ENCODE assay signal across 16 cellular contexts in the genomic region with DNA sequence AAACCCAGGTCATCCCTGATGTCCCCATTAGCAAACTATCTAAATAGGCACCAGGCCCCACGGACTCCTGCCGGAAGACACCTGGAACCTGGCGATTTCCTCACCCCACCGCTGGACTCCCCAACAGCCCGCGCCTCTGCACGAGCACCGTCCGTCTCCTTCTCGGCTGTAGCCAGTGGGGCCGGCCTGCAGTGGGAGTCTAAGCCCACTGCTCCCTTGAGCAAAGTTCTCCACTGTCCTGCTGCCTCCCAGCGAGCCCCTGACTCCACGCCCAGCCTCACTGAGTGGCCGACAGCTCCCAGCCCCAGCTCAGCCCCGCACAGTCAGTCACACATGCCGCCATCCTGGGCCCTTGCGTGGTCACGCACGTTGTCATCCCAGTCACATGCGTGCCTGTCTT.
DNase-seq lines count a peak whose midpoint lies in the region; ATAC-seq, FAIRE-seq and TF ChIP-seq lines count a peak whose summit lies in the region.
"Had no signal": no experiment of that assay in that cellular context is flagged by ENCODE, and none has a peak within 500 bp of the region (broad histone marks: within the 10 kb centered on the region; RNA-seq: fewer than 3 reads in every experiment).

No MANE protein-coding gene starts in this region.

- H3K4ac ChIP-seq in H1 (replicated peaks; ENCODE audit: insufficient read length, low read depth, low read length) (no peak overlapping the region), neuronal stem cell (ENCODE audit: low read length) (no peak overlapping the region)

- H2BK20ac ChIP-seq in H1 (ENCODE audit: low read length), result no peak overlapping the region

- TF ChIP-seq RAD21 in H1 (IDR thresholded peaks at IDR 0.05 in 1 of 2, conservative IDR thresholded peaks at IDR 0.05 in 1 of 2; ENCODE audit: low read depth in 2 of 2, low read length in 2 of 2), result no peak

- H3K79me1 ChIP-seq in H1 (ENCODE audit: low read depth, low read length) (peaks cover 3% of the 10 kb centered on the region), neuronal stem cell (ENCODE audit: low read depth, low read length) (no peaks in the 10 kb centered on the region)

- FAIRE-seq in H1 (lab: Jason Lieb, UNC), result no peak
- FAIRE-seq: A549 had no signal

- H3K9me3 ChIP-seq in H1 (ENCODE audit: insufficient read depth in 2 of 2, low read depth in 1 of 2, low read length in 1 of 2) (no peaks in the 10 kb centered on the region), neuronal stem cell (replicated peaks in 1 of 2; ENCODE audit: control insufficient read depth in 2 of 2, insufficient read depth in 1 of 2, low read depth in 1 of 2, low read length in 2 of 2) (no peaks in the 10 kb centered on the region)
- H3K9me3 ChIP-seq: A549 had no signal

- no peak overlapping the region for H4K5ac ChIP-seq in H1 (ENCODE audit: insufficient read length, low read depth, low read length)

- H3K27me3 ChIP-seq in H1 (replicated peaks in 1 of 4; ENCODE audit: control insufficient read depth in 3 of 4, extremely low read depth in 1 of 4, insufficient read depth in 3 of 4, low read length in 3 of 4) (no peaks in the 10 kb centered on the region; a peak in 1 of 7 replicates), neuronal stem cell (ENCODE audit: control insufficient read depth in 3 of 3, insufficient read depth in 3 of 3, low read depth in 1 of 3, low read length in 3 of 3) (peaks cover 0 to 9% (median 0%) of the 10 kb centered on the region in 3 experiments)

- peak overlapping the region; percentile 68; the same call in 1 of the 2 replicates for H2BK12ac ChIP-seq in H1 (ENCODE audit: low read depth, low read length)
- peak overlapping the region; percentile 99 for H2BK12ac ChIP-seq in neuronal stem cell (ENCODE audit: low read length)

- TF ChIP-seq POLR2A in H1 (IDR thresholded peaks at IDR 0.05; ENCODE audit: control extremely low read depth in 1 of 2, low read depth in 2 of 2, low read length in 2 of 2), result no peak

- no peak for TF ChIP-seq CTCF in H1 (IDR thresholded peaks at IDR 0.05; ENCODE audit: control extremely low read depth in 1 of 3, insufficient read depth in 1 of 3, low read depth in 1 of 3, low read length in 3 of 3)

- H2AK5ac ChIP-seq in H1 (ENCODE audit: low read depth, low read length), result no peak overlapping the region
- H2AK5ac ChIP-seq in neuronal stem cell (ENCODE audit: low read depth, low read length), result peak overlapping the region; percentile 85

- no peaks in the 10 kb centered on the region for H3K79me2 ChIP-seq in H1 (ENCODE audit: control insufficient read depth in 1 of 2, insufficient read depth in 2 of 2, low read length in 2 of 2)

- no peak overlapping the region for H3K27ac Mint-ChIP-seq in activated naive CD8-positive, alpha-beta T cell treated with anti-CD3 and anti-CD28 coated beads, Interleukin-2, amount 50 U/mL, for 24 hours
- no peak overlapping the region for H3K27ac Mint-ChIP-seq in activated naive CD8-positive, alpha-beta T cell treated with anti-CD3 and anti-CD28 coated beads for 36 hours
- H3K27ac Mint-ChIP-seq: CD8-positive, alpha-beta T cell had no signal

- H3K56ac ChIP-seq in H1 (replicated peaks; ENCODE audit: insufficient read length, low read depth, low read length), result no peak overlapping the region

- H3K9ac ChIP-seq in H1 (replicated peaks in 1 of 4; ENCODE audit: extremely low read depth in 1 of 4, low read depth in 3 of 4, low read length in 3 of 4) (no peak overlapping the region), neuronal stem cell (ENCODE audit: low read depth, low read length, poor library complexity) (no peak overlapping the region)

- POLR2A ChIA-PET in H1 (lab: Charles Lee; ENCODE audit: partially characterized antibody), result interaction anchor here (1.3 to 3.1 kb wide), 2 partner anchors 14 to 67 kb away, joined by 3 to 9 read pairs; no protein-coding TSS in a partner anchor

- H3K9me3 Mint-ChIP-seq in activated naive CD8-positive, alpha-beta T cell treated with anti-CD3 and anti-CD28 coated beads, Interleukin-2, amount 50 U/mL, for 24 hours, result no peaks in the 10 kb centered on the region
- no peaks in the 10 kb centered on the region for H3K9me3 Mint-ChIP-seq in activated naive CD8-positive, alpha-beta T cell treated with anti-CD3 and anti-CD28 coated beads for 36 hours
- H3K9me3 Mint-ChIP-seq: CD8-positive, alpha-beta T cell; H9 had no signal

- H3K14ac ChIP-seq in H1 (ENCODE audit: insufficient read length) (no peak overlapping the region), neuronal stem cell (ENCODE audit: low read length) (no peak overlapping the region)

- H3K23me2 ChIP-seq in H1 (ENCODE audit: low read depth, low read length), result peaks cover 10% of the 10 kb centered on the region; the same call in 1 of the 2 replicates

- no peak overlapping the region for H3K27ac ChIP-seq in H1 (ENCODE audit: low read depth, low read length)
- H3K27ac ChIP-seq in neuronal stem cell (replicated peaks; ENCODE audit: low read length), result no peak overlapping the region
- H3K27ac ChIP-seq: 22Rv1, A549 had no signal

- H3K4me3 Mint-ChIP-seq in activated naive CD8-positive, alpha-beta T cell treated with anti-CD3 and anti-CD28 coated beads, Interleukin-2, amount 50 U/mL, for 24 hours, result no peak overlapping the region
- no peak overlapping the region for H3K4me3 Mint-ChIP-seq in activated naive CD8-positive, alpha-beta T cell treated with anti-CD3 and anti-CD28 coated beads for 36 hours
- H3K4me3 Mint-ChIP-seq: CD8-positive, alpha-beta T cell; H9 had no signal

- ATAC-seq in activated naive CD8-positive, alpha-beta T cell treated with anti-CD3 and anti-CD28 coated beads, Interleukin-2, amount 50 U/mL, for 24 hours, result peak; percentile 13
- no peak for ATAC-seq in HG03280 (IDR thresholded peaks at IDR 0.05; ENCODE audit: unreplicated experiment)
- ATAC-seq: A549; CD8-positive, alpha-beta T cell had no signal

- no peaks in the 10 kb centered on the region; a peak in 1 of 8 replicates for H3K36me3 ChIP-seq in H1 (ENCODE audit: control insufficient read depth in 2 of 4, insufficient read depth in 4 of 4, low read length in 3 of 4)
- H3K36me3 ChIP-seq in neuronal stem cell (replicated peaks in 1 of 2; ENCODE audit: control insufficient read depth in 2 of 2, insufficient read depth in 2 of 2, low read length in 2 of 2), result no peaks in the 10 kb centered on the region

- H4K8ac ChIP-seq in H1 (ENCODE audit: extremely low read depth, insufficient read depth, low read length), result no peak overlapping the region
- H4K8ac ChIP-seq in neuronal stem cell (ENCODE audit: low read depth, low read length), result no peak overlapping the region

- no peak overlapping the region for H2AFZ ChIP-seq in H1 (ENCODE audit: low read length)
- no peak overlapping the region for H2AFZ ChIP-seq in neuronal stem cell (ENCODE audit: low read length)

- WGBS in H1 (ENCODE audit: extremely low coverage in 1 of 2, insufficient coverage in 1 of 2, insufficient read length in 1 of 2, insufficient replicate concordance in 2 of 2, low coverage in 1 of 2, low lambda C conversion rate in 2 of 2, missing lambda C conversion rate in 1 of 2), 2 experiments, result 89% methylated on average over 20 of the region's 20 CpGs; no CpG with 5 or more reads in 1 of the 2 experiments
- WGBS in neuronal stem cell (ENCODE audit: extremely low coverage in 2 of 2, insufficient read length in 2 of 2, insufficient replicate concordance in 1 of 2), 2 donors, result no CpG with 5 or more reads among the region's 20 CpGs

- no peaks in the 10 kb centered on the region for H3K4me1 Mint-ChIP-seq in activated naive CD8-positive, alpha-beta T cell treated with anti-CD3 and anti-CD28 coated beads, Interleukin-2, amount 50 U/mL, for 24 hours
- no peaks in the 10 kb centered on the region for H3K4me1 Mint-ChIP-seq in activated naive CD8-positive, alpha-beta T cell treated with anti-CD3 and anti-CD28 coated beads for 36 hours

- no peak overlapping the region; the same call in 1 of the 2 replicates for H2BK5ac ChIP-seq in H1 (ENCODE audit: low read depth, low read length)
- H2BK5ac ChIP-seq in neuronal stem cell (ENCODE audit: low read length), result no peak overlapping the region

- H4K91ac ChIP-seq in H1 (replicated peaks; ENCODE audit: insufficient read length, low read length) (no peak overlapping the region), neuronal stem cell (ENCODE audit: low read depth, low read length, poor library complexity) (peak overlapping the region; percentile 19)

- H3K4me2 ChIP-seq in H1 (ENCODE audit: insufficient read depth in 1 of 2, low read depth in 2 of 2, low read length in 2 of 2) (no peak overlapping the region), neuronal stem cell (ENCODE audit: insufficient read depth, low read length, poor library complexity, severe bottlenecking) (no peak overlapping the region)
- H3K4me2 ChIP-seq: A549 had no signal

- H3K18ac ChIP-seq in H1 (ENCODE audit: extremely low read depth, low read length), result no peak overlapping the region
- H3K18ac ChIP-seq in neuronal stem cell (ENCODE audit: low read length), result peak overlapping the region; percentile 12

- H2BK15ac ChIP-seq in H1 (ENCODE audit: low read length) (0 out of 2 replicates have a peak overlapping the region, but pooled peaks have one; percentile 88), neuronal stem cell (ENCODE audit: low read length) (peak overlapping the region; percentile 46)

- peaks cover 2 to 12% (median 7%) of the 10 kb centered on the region in 4 experiments; a peak in 6 of 7 replicates for H3K4me1 ChIP-seq in H1 (replicated peaks in 1 of 4; ENCODE audit: control insufficient read depth in 3 of 4, insufficient read depth in 4 of 4, low read length in 3 of 4)
- peaks cover 0 to 19% of the 10 kb centered on the region in 2 donors for H3K4me1 ChIP-seq in neuronal stem cell (ENCODE audit: control insufficient read depth in 2 of 2, insufficient read depth in 1 of 2, low read depth in 1 of 2, low read length in 2 of 2)
- H3K4me1 ChIP-seq: A549 had no signal

- H3K27me3 Mint-ChIP-seq in activated naive CD8-positive, alpha-beta T cell treated with anti-CD3 and anti-CD28 coated beads, Interleukin-2, amount 50 U/mL, for 24 hours, result peaks cover 7% of the 10 kb centered on the region
- peaks cover 11% of the 10 kb centered on the region for H3K27me3 Mint-ChIP-seq in activated naive CD8-positive, alpha-beta T cell treated with anti-CD3 and anti-CD28 coated beads for 36 hours

- peaks cover 0 to 4% of the 10 kb centered on the region in 2 experiments for H4K20me1 ChIP-seq in H1 (replicated peaks in 1 of 2; ENCODE audit: control insufficient read depth in 1 of 2, insufficient read depth in 2 of 2, low read length in 2 of 2)

- CTCF ChIA-PET in H1 (lab: Charles Lee; ENCODE audit: partially characterized antibody), result interaction anchor here (0.6 to 2.2 kb wide), 18 partner anchors 10 to 449 kb away, joined by 3 to 7 read pairs (median 3); no protein-coding TSS in a partner anchor

- no peak for TF ChIP-seq EP300 in H1 (IDR thresholded peaks at IDR 0.05; ENCODE audit: borderline replicate concordance in 1 of 2, low read depth in 2 of 2, low read length in 2 of 2)

- no peak for DNase-seq in activated naive CD8-positive, alpha-beta T cell treated with anti-CD3 and anti-CD28 coated beads, Interleukin-2, amount 50 U/mL, for 24 hours
- no peak for DNase-seq in activated naive CD8-positive, alpha-beta T cell treated with anti-CD3 and anti-CD28 coated beads for 36 hours
- no peak for DNase-seq in H1 (ENCODE audit: low read depth in 1 of 2, low spot score in 2 of 2)
- DNase-seq in neuronal stem cell (ENCODE audit: low spot score), result no peak
- DNase-seq in Kasumi-1 (lab: John Stamatoyannopoulos, UW), result no peak
- DNase-seq in NCI-H1048 (lab: John Stamatoyannopoulos, UW), result no peak
- DNase-seq: AML-193; Calu3; CD8-positive, alpha-beta T cell; DMS79 treated with DMSO at 0.1 percent for 48 hours; GF-D8; GOT3 had no signal

- H3K4me3 ChIP-seq in H1 (ENCODE audit: extremely low read depth in 1 of 4, insufficient read depth in 2 of 4, low read depth in 3 of 4, low read length in 4 of 4) (no peak overlapping the region), neuronal stem cell (ENCODE audit: low read length in 2 of 2) (no peak overlapping the region)
- H3K4me3 ChIP-seq: A549 had no signal

- H3K23ac ChIP-seq in H1 (ENCODE audit: insufficient read length), result no peak overlapping the region
- no peak overlapping the region for H3K23ac ChIP-seq in neuronal stem cell (ENCODE audit: low read depth, low read length, poor library complexity)

- H2BK120ac ChIP-seq in H1 (replicated peaks; ENCODE audit: low read depth, low read length) (no peak overlapping the region), neuronal stem cell (ENCODE audit: low read depth, low read length) (no peak overlapping the region)

- H3K36me3 Mint-ChIP-seq in activated naive CD8-positive, alpha-beta T cell treated with anti-CD3 and anti-CD28 coated beads, Interleukin-2, amount 50 U/mL, for 24 hours (ENCODE audit: low read depth), result no peaks in the 10 kb centered on the region
- H3K36me3 Mint-ChIP-seq in activated naive CD8-positive, alpha-beta T cell treated with anti-CD3 and anti-CD28 coated beads for 36 hours, result no peaks in the 10 kb centered on the region
- H3K36me3 Mint-ChIP-seq: CD8-positive, alpha-beta T cell had no signal
